In the genomic region with DNA sequence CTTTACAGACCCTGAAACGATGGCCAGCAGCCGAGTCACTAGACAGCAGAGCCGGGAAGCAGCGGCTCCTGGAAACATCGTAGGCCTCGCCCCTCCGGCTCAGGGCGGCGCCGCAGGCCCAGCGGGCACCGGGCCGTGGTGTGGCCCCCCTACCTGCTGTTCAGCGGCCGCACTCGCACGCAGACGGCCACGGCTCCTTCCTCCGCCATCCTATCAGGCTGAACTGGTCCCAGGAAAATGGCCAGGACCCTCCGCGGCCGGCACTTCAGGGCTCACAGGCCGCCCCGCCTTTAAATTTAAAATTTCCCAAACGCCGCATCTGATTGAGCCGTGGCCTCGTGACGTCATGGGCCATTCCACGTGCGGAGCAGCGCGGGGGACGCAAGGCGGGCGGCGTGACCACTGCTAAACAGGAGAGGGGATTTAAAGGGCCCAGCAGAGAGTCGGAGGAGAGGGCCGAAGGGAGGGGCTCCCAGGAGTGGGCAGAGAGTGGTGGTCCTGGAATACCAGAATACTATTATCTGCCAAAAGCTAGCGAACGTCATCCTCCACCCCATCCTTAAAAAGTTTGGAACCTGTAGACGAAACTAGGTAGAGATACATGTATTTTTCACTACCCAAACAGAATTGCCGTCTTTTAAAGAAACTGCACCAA, we compare ENCODE assay signal across 8 cellular contexts. TPM values are rescaled to one million over a fixed set of nuclear protein-coding genes. Genes with fewer than 3 reads are reported as not detected.
A peak's percentile ranks its signal among the peaks of the same experiment; 100 is the strongest.
DNase-seq lines count a peak whose midpoint lies in the region; ATAC-seq and TF ChIP-seq lines count a peak whose summit lies in the region.

A gene with protein sequence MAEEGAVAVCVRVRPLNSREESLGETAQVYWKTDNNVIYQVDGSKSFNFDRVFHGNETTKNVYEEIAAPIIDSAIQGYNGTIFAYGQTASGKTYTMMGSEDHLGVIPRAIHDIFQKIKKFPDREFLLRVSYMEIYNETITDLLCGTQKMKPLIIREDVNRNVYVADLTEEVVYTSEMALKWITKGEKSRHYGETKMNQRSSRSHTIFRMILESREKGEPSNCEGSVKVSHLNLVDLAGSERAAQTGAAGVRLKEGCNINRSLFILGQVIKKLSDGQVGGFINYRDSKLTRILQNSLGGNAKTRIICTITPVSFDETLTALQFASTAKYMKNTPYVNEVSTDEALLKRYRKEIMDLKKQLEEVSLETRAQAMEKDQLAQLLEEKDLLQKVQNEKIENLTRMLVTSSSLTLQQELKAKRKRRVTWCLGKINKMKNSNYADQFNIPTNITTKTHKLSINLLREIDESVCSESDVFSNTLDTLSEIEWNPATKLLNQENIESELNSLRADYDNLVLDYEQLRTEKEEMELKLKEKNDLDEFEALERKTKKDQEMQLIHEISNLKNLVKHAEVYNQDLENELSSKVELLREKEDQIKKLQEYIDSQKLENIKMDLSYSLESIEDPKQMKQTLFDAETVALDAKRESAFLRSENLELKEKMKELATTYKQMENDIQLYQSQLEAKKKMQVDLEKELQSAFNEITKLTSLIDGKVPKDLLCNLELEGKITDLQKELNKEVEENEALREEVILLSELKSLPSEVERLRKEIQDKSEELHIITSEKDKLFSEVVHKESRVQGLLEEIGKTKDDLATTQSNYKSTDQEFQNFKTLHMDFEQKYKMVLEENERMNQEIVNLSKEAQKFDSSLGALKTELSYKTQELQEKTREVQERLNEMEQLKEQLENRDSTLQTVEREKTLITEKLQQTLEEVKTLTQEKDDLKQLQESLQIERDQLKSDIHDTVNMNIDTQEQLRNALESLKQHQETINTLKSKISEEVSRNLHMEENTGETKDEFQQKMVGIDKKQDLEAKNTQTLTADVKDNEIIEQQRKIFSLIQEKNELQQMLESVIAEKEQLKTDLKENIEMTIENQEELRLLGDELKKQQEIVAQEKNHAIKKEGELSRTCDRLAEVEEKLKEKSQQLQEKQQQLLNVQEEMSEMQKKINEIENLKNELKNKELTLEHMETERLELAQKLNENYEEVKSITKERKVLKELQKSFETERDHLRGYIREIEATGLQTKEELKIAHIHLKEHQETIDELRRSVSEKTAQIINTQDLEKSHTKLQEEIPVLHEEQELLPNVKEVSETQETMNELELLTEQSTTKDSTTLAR (N-terminal part only) (minus strand): TSS at position 233 of the 655 bp plus-strand sequence. CDS start 24 bp downstream, at position 209.

- H3K9me2 ChIP-seq in hepatocyte (replicated peaks; ENCODE audit: insufficient read depth): no peaks in the 10 kb centered on the region

- H3K36me3 ChIP-seq in hepatocyte (replicated peaks; ENCODE audit: insufficient read depth, low read depth): no peaks in the 10 kb centered on the region

- H3K9me3 ChIP-seq in hepatocyte (ENCODE audit: low read depth): no peaks in the 10 kb centered on the region

- DNase-seq in NCI-H146 treated with DMSO at 0.1 percent for 48 hours (lab: John Stamatoyannopoulos, UW; ENCODE audit: unreplicated experiment) (peak; percentile 18), T-helper 2 cell (peak; percentile 66 to 92 (median 78)), anterior cingulate cortex (lab: John Stamatoyannopoulos, UW) (peak in 57 of 58 donors; percentile 20 to 82 (median 68)), hepatocyte (ENCODE audit: low spot score) (peak; percentile 93), renal cortical epithelial cell (ENCODE audit: low read depth) (peak; percentile 61), epidermal melanocyte (ENCODE audit: insufficient read length, low spot score) (no peak)

- H2AFZ ChIP-seq in hepatocyte: peak within 1 kb of the TSS; percentile 57

- ATAC-seq in GM18499 (IDR thresholded peaks at IDR 0.05; ENCODE audit: insufficient read depth, unreplicated experiment): peak; percentile 89
- peak; percentile 91 for ATAC-seq in HG02884 (IDR thresholded peaks at IDR 0.05; ENCODE audit: unreplicated experiment)

- TF ChIP-seq CTCF in hepatocyte (IDR thresholded peaks at IDR 0.05; ENCODE audit: poor library complexity): no peak

- no peaks in the 10 kb centered on the region for H3K79me2 ChIP-seq in hepatocyte

- peak within 1 kb of the TSS; percentile 72 for H3K4me2 ChIP-seq in hepatocyte

- 1% methylated on average over 44 of the region's 44 CpGs for WGBS in hepatocyte (ENCODE audit: low lambda C conversion rate, missing lambda C conversion rate)

- peak within 1 kb of the TSS; percentile 52 for H3K27ac ChIP-seq in hepatocyte

- H4K20me1 ChIP-seq in hepatocyte (ENCODE audit: insufficient read depth, poor library complexity, severe bottlenecking): no peaks in the 10 kb centered on the region

- no peaks in the 10 kb centered on the region for H3K4me1 ChIP-seq in hepatocyte (ENCODE audit: insufficient read depth)

- H3K4me3 ChIP-seq in hepatocyte: peak within 1 kb of the TSS; percentile 9

- no peaks in the 10 kb centered on the region for H3K27me3 ChIP-seq in hepatocyte

RNA-seq across cellular contexts. Expression of the gene that starts here (rescaled TPM):
- total RNA-seq in hepatocyte (4.9 and 6.3 TPM in 2 replicates), renal cortical epithelial cell (2.8 and 5.2 TPM in 2 replicates)
- 1.2 and 4.3 TPM in 2 replicates for polyA plus RNA-seq in hepatocyte
